1 cellular context compared by ENCODE assay signal in the genomic region with DNA sequence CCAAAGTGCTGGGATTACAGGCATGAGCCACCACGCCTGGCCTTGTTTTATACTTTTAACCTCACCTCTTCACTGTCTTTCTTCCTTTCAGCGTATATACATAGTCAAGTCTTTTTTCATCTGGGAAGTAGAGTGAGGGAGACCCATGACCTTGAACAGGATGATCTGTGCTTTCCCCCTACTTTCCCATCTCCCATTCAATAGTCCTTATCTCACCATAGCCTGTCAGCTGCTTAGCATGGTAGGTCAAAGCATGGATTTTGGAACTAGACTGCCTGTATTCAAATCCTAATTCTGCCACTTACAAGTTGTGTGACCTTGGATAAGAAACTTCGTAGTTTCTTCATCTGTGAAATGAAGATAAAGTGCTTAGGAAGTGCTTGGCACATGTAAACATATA.
TF ChIP-seq lines count a peak whose summit lies in the region.

No MANE protein-coding gene starts in this region.

TF ChIP-seq in WTC11, 78 proteins besides CTCF, POLR2A, EP300 and RAD21 (continued from another document):
- TF ChIP-seq, protein P1, sequence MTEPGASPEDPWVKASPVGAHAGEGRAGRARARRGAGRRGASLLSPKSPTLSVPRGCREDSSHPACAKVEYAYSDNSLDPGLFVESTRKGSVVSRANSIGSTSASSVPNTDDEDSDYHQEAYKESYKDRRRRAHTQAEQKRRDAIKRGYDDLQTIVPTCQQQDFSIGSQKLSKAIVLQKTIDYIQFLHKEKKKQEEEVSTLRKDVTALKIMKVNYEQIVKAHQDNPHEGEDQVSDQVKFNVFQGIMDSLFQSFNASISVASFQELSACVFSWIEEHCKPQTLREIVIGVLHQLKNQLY (CRISPR knock-in tag; IDR thresholded peaks at IDR 0.05): no peak
- TF ChIP-seq NFYB (CRISPR knock-in tag; conservative IDR thresholded peaks at IDR 0.05; ENCODE audit: low read depth) (no peak), JUN (CRISPR knock-in tag; IDR thresholded peaks at IDR 0.05) (no peak), ZNF317 (CRISPR knock-in tag; IDR thresholded peaks at IDR 0.05; ENCODE audit: borderline replicate concordance, low read depth) (no peak), ZBTB21 (CRISPR knock-in tag; IDR thresholded peaks at IDR 0.05; ENCODE audit: borderline replicate concordance) (no peak), NFATC4 (CRISPR knock-in tag; IDR thresholded peaks at IDR 0.05) (no peak), ZNF423 (CRISPR knock-in tag; IDR thresholded peaks at IDR 0.05) (no peak), RORB (CRISPR knock-in tag; IDR thresholded peaks at IDR 0.05) (no peak), TP53 (CRISPR knock-in tag; IDR thresholded peaks at IDR 0.05) (no peak), SP1 (CRISPR knock-in tag; conservative IDR thresholded peaks at IDR 0.05) (no peak), SMAD4 (CRISPR knock-in tag; IDR thresholded peaks at IDR 0.05) (no peak), OVOL2 (CRISPR knock-in tag; IDR thresholded peaks at IDR 0.05; ENCODE audit: borderline replicate concordance) (no peak), MYBL2 (CRISPR knock-in tag; IDR thresholded peaks at IDR 0.05) (no peak)
- TF ChIP-seq, protein P2, sequence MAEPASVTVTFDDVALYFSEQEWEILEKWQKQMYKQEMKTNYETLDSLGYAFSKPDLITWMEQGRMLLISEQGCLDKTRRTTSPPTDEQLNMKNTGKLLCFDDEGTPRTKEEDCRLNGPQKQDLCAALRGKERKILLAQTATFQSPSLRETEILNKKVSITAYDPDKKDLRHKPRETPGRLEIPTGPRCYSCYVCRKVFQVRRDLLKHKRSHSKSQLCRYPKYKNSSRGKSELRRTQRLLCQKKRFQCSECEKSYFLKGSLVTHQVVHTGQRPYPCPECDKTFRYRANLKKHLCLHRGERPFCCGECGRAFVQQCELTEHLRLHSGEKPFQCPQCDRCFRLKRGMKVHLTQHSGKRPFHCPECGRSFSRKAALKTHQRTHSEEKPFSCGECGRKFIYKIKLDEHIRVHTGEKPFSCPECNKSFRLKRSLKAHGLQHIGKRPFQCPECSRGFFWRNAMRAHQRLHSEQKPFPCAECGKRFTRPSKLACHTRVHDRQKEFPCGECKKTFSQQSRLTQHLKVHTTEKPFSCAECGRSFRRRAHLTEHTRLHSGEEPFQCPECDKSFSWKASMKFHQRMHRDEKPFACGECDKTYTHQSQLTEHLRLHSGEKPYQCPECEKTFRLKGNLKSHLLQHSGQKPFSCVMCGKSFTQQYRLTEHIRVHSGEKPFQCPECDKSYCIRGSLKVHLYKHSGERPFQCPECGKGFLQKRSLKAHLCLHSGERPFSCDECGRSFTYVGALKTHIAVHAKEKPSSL (CRISPR knock-in tag; conservative IDR thresholded peaks at IDR 0.05): no peak
- TF ChIP-seq, protein P3, sequence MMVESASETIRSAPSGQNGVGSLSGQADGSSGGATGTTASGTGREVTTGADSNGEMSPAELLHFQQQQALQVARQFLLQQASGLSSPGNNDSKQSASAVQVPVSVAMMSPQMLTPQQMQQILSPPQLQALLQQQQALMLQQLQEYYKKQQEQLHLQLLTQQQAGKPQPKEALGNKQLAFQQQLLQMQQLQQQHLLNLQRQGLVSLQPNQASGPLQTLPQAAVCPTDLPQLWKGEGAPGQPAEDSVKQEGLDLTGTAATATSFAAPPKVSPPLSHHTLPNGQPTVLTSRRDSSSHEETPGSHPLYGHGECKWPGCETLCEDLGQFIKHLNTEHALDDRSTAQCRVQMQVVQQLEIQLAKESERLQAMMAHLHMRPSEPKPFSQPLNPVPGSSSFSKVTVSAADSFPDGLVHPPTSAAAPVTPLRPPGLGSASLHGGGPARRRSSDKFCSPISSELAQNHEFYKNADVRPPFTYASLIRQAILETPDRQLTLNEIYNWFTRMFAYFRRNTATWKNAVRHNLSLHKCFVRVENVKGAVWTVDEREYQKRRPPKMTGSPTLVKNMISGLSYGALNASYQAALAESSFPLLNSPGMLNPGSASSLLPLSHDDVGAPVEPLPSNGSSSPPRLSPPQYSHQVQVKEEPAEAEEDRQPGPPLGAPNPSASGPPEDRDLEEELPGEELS (CRISPR knock-in tag; IDR thresholded peaks at IDR 0.05): no peak
- TF ChIP-seq, protein P4, sequence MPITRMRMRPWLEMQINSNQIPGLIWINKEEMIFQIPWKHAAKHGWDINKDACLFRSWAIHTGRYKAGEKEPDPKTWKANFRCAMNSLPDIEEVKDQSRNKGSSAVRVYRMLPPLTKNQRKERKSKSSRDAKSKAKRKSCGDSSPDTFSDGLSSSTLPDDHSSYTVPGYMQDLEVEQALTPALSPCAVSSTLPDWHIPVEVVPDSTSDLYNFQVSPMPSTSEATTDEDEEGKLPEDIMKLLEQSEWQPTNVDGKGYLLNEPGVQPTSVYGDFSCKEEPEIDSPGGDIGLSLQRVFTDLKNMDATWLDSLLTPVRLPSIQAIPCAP (CRISPR knock-in tag; IDR thresholded peaks at IDR 0.05): no peak
- TF ChIP-seq, protein P5, sequence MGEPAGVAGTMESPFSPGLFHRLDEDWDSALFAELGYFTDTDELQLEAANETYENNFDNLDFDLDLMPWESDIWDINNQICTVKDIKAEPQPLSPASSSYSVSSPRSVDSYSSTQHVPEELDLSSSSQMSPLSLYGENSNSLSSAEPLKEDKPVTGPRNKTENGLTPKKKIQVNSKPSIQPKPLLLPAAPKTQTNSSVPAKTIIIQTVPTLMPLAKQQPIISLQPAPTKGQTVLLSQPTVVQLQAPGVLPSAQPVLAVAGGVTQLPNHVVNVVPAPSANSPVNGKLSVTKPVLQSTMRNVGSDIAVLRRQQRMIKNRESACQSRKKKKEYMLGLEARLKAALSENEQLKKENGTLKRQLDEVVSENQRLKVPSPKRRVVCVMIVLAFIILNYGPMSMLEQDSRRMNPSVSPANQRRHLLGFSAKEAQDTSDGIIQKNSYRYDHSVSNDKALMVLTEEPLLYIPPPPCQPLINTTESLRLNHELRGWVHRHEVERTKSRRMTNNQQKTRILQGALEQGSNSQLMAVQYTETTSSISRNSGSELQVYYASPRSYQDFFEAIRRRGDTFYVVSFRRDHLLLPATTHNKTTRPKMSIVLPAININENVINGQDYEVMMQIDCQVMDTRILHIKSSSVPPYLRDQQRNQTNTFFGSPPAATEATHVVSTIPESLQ (CRISPR knock-in tag; IDR thresholded peaks at IDR 0.05): no peak
- TF ChIP-seq, protein P6, sequence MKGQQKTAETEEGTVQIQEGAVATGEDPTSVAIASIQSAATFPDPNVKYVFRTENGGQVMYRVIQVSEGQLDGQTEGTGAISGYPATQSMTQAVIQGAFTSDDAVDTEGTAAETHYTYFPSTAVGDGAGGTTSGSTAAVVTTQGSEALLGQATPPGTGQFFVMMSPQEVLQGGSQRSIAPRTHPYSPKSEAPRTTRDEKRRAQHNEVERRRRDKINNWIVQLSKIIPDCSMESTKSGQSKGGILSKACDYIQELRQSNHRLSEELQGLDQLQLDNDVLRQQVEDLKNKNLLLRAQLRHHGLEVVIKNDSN (CRISPR knock-in tag; IDR thresholded peaks at IDR 0.05): no peak
